In the genomic region with DNA sequence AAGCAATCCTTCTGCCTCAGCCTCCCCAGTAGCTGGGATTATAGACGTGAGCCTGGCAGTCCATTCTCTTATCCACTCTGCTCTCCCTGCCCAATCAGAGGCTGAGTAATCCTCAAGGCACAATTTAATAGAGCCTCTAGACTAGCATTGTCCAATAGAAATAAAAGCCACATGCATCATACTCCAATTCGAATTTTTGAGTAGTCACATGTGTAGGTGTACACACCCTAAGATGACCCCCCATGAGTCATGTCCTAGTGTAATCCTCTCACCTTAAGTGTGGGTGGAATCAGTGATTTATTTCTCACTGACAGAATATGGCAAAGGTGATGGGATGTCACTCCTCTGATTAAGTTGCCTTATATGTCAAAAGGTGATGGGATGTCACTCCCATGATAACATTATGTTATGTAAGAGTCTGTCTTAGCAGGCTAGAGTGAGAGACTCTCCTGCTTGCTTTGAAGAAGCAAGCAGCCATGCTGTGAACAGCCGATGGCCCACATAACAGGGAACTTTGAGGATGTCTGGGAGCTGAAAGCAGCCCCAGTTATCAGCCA, we compare ENCODE assay signal across 22 cellular contexts.
"Had no signal": no experiment of that assay in that cellular context is flagged by ENCODE, and none has a peak within 500 bp of the region (broad histone marks: within the 10 kb centered on the region; RNA-seq: fewer than 3 reads in every experiment).

No MANE protein-coding gene starts in this region.

- H3K36me3 Mint-ChIP-seq: natural killer cell treated with Interleukin-12 subunit alpha and Interleukin-12 subunit beta and Interleukin-15 and Interleukin-18, amount 100 ng/mL, for 72 hours; stimulated activated memory B cell treated with anti-CD40 and anti-IgM and Interleukin-4, amounts not matched to agents 10 μg/mL and 1 μg/mL and 100 μg/mL, for 72 hours had no signal

- H3K4me3 Mint-ChIP-seq: activated CD4-positive, alpha-beta memory T cell treated with anti-CD3 and anti-CD28 coated beads, Interleukin-2, amount 10 ng/mL, durations not matched to agents 7 days and 5 days; activated CD4-positive, alpha-beta T cell treated with anti-CD3 and anti-CD28 coated beads, Interleukin-2, amount 10 ng/mL, durations not matched to agents 24 days and 14 days; mesothelial cell of epicardium; natural killer cell treated with Interleukin-12 subunit alpha and Interleukin-12 subunit beta and Interleukin-15 and Interleukin-18, amount 100 ng/mL, for 72 hours; stimulated activated memory B cell treated with anti-CD40 and anti-IgM and Interleukin-4, amounts not matched to agents 10 μg/mL and 1 μg/mL and 100 μg/mL, for 72 hours had no signal

- ATAC-seq: activated CD4-positive, CD25-positive, alpha-beta regulatory T cell treated with anti-CD3 and anti-CD28 coated beads, Interleukin-2, amount 50 U/mL, for 24 hours; gastrocnemius medialis; sciatic nerve; stimulated activated memory B cell treated with anti-CD40 and anti-IgM and Interleukin-4, amounts not matched to agents 10 μg/mL and 1 μg/mL and 100 μg/mL, for 72 hours had no signal

- H3K9ac ChIP-seq: parathyroid adenoma had no signal

- H3K36me3 ChIP-seq: ascending aorta, esophagus muscularis mucosa, gastrocnemius medialis, left ventricle myocardium inferior, vagina had no signal

- H3K27me3 ChIP-seq: ascending aorta, esophagus muscularis mucosa, gastrocnemius medialis, testis, vagina had no signal

- H3K4me3 ChIP-seq: ascending aorta, esophagus muscularis mucosa, gastrocnemius medialis, left ventricle myocardium inferior, smooth muscle cell, testis, vagina had no signal

- H3K27ac Mint-ChIP-seq: activated CD4-positive, alpha-beta memory T cell treated with anti-CD3 and anti-CD28 coated beads, Interleukin-2, amount 10 ng/mL, durations not matched to agents 7 days and 5 days; activated CD4-positive, alpha-beta T cell treated with anti-CD3 and anti-CD28 coated beads, Interleukin-2, amount 10 ng/mL, durations not matched to agents 24 days and 14 days; mesothelial cell of epicardium; natural killer cell treated with Interleukin-12 subunit alpha and Interleukin-12 subunit beta and Interleukin-15 and Interleukin-18, amount 100 ng/mL, for 72 hours; stimulated activated memory B cell treated with anti-CD40 and anti-IgM and Interleukin-4, amounts not matched to agents 10 μg/mL and 1 μg/mL and 100 μg/mL, for 72 hours had no signal

- H3K4me1 Mint-ChIP-seq: activated CD4-positive, alpha-beta memory T cell treated with anti-CD3 and anti-CD28 coated beads, Interleukin-2, amount 10 ng/mL, durations not matched to agents 7 days and 5 days; activated CD4-positive, alpha-beta T cell treated with anti-CD3 and anti-CD28 coated beads, Interleukin-2, amount 10 ng/mL, durations not matched to agents 24 days and 14 days; stimulated activated memory B cell treated with anti-CD40 and anti-IgM and Interleukin-4, amounts not matched to agents 10 μg/mL and 1 μg/mL and 100 μg/mL, for 72 hours had no signal

- H3K4me1 ChIP-seq: ascending aorta, esophagus muscularis mucosa, left ventricle myocardium inferior, parathyroid adenoma, testis, vagina had no signal

- H3K27ac ChIP-seq: ascending aorta, esophagus muscularis mucosa, gastrocnemius medialis, left ventricle myocardium inferior, parathyroid adenoma, testis, vagina, VCaP had no signal

- H3K79me2 ChIP-seq: parathyroid adenoma had no signal

- H3K9me3 ChIP-seq: gastrocnemius medialis, testis, vagina had no signal

- H3K9me3 Mint-ChIP-seq: activated CD4-positive, alpha-beta memory T cell treated with anti-CD3 and anti-CD28 coated beads, Interleukin-2, amount 10 ng/mL, durations not matched to agents 7 days and 5 days; activated CD4-positive, alpha-beta T cell treated with anti-CD3 and anti-CD28 coated beads, Interleukin-2, amount 10 ng/mL, durations not matched to agents 24 days and 14 days had no signal

- H3K27me3 Mint-ChIP-seq: activated CD4-positive, alpha-beta memory T cell treated with anti-CD3 and anti-CD28 coated beads, Interleukin-2, amount 10 ng/mL, durations not matched to agents 7 days and 5 days; activated CD4-positive, alpha-beta T cell treated with anti-CD3 and anti-CD28 coated beads, Interleukin-2, amount 10 ng/mL, durations not matched to agents 24 days and 14 days had no signal

- DNase-seq: activated CD4-positive, alpha-beta memory T cell treated with anti-CD3 and anti-CD28 coated beads, Interleukin-2, amount 10 ng/mL, durations not matched to agents 7 days and 5 days; activated CD4-positive, alpha-beta T cell treated with anti-CD3 and anti-CD28 coated beads, Interleukin-2, amount 10 ng/mL, durations not matched to agents 24 days and 14 days; activated gamma-delta T cell; activated naive CD4-positive, alpha-beta T cell treated with anti-CD3 and anti-CD28 coated beads, Interleukin-2, amount 50 U/mL, for 16 hours; cortex of kidney; gastrocnemius medialis; hypothalamus; left ventricle myocardium inferior; stimulated activated CD4-positive, alpha-beta T cell treated with anti-CD3 and anti-CD28 coated beads, Interleukin-15, amount 100 ng/mL, for 24 hours; testis; trophoblast cell had no signal

- H2AFZ ChIP-seq: parathyroid adenoma had no signal

- H3K4me2 ChIP-seq: smooth muscle cell had no signal
